ENCODE assay signal across 8 cellular contexts in genomic region chr13:97212540-97213146, GRCh38. TPM values are rescaled to one million over a fixed set of nuclear protein-coding genes. Genes with fewer than 3 reads are reported as not detected.
DNase-seq lines count a peak whose midpoint lies in the region; ATAC-seq and TF ChIP-seq lines count a peak whose summit lies in the region.

No MANE protein-coding gene starts in this region.

- H3K9me3 ChIP-seq in gastrocnemius medialis, result no peaks in the 10 kb centered on the region
- no peaks in the 10 kb centered on the region for H3K9me3 ChIP-seq in T-helper 17 cell (ENCODE audit: control insufficient read depth, low read length, poor library complexity, severe bottlenecking)

- DNase-seq in Caki2 (ENCODE audit: low read depth) (peak; percentile 18), HFFc6 (peak; percentile 49), RPMI7951 (ENCODE audit: low read depth) (peak; percentile 46), fibroblast of the aortic adventitia (ENCODE audit: low read depth) (peak; percentile 66), gastrocnemius medialis (no peak), NCI-H1436 treated with DMSO at 0.1 percent for 48 hours (lab: John Stamatoyannopoulos, UW) (no peak), T-helper 17 cell (no peak)
- no peak for DNase-seq in activated T-helper 1 cell treated with anti-CD3 and anti-CD28 coated beads, Interleukin-12 subunit alpha, Interleukin-12 subunit beta, Interleukin-2, Interleukin-4 antibody, amounts not matched to agents 30 ng/mL and 10 ng/mL and 1 ng/mL, durations not matched to agents 14 hours and 24 hours and 36 hours (ENCODE audit: low spot score)

- ATAC-seq in gastrocnemius medialis (peak; percentile 60 to 69), T-helper 17 cell (no peak)

- H3K4me1 Mint-ChIP-seq in HFFc6 (ENCODE audit: low read depth) (peaks cover 19% of the 10 kb centered on the region), T-helper 17 cell (peaks cover 25% of the 10 kb centered on the region)
- peaks cover 16% of the 10 kb centered on the region for H3K4me1 Mint-ChIP-seq in activated T-helper 1 cell treated with anti-CD3 and anti-CD28 coated beads, Interleukin-12 subunit alpha, Interleukin-12 subunit beta, Interleukin-2, Interleukin-4 antibody, amounts not matched to agents 30 ng/mL and 10 ng/mL and 1 ng/mL, durations not matched to agents 14 hours and 24 hours and 36 hours (ENCODE audit: low read depth)

- H3K36me3 ChIP-seq in gastrocnemius medialis, result no peaks in the 10 kb centered on the region

- H3K4me3 ChIP-seq in fibroblast of the aortic adventitia (ENCODE audit: low read depth, low read length) (no peak overlapping the region), gastrocnemius medialis (no peak overlapping the region)

- H3K9me3 Mint-ChIP-seq in HFFc6, result no peaks in the 10 kb centered on the region
- peaks cover 1% of the 10 kb centered on the region for H3K9me3 Mint-ChIP-seq in activated T-helper 1 cell treated with anti-CD3 and anti-CD28 coated beads, Interleukin-12 subunit alpha, Interleukin-12 subunit beta, Interleukin-2, Interleukin-4 antibody, amounts not matched to agents 30 ng/mL and 10 ng/mL and 1 ng/mL, durations not matched to agents 14 hours and 24 hours and 36 hours

- H3K4me3 Mint-ChIP-seq in HFFc6 (no peak overlapping the region), T-helper 17 cell (no peak overlapping the region)
- no peak overlapping the region for H3K4me3 Mint-ChIP-seq in activated T-helper 1 cell treated with anti-CD3 and anti-CD28 coated beads, Interleukin-12 subunit alpha, Interleukin-12 subunit beta, Interleukin-2, Interleukin-4 antibody, amounts not matched to agents 30 ng/mL and 10 ng/mL and 1 ng/mL, durations not matched to agents 14 hours and 24 hours and 36 hours

- H3K27me3 Mint-ChIP-seq in HFFc6 (ENCODE audit: insufficient read depth), result peaks cover 1% of the 10 kb centered on the region; the same call in 1 of the 2 replicates
- peaks cover 6% of the 10 kb centered on the region for H3K27me3 Mint-ChIP-seq in activated T-helper 1 cell treated with anti-CD3 and anti-CD28 coated beads, Interleukin-12 subunit alpha, Interleukin-12 subunit beta, Interleukin-2, Interleukin-4 antibody, amounts not matched to agents 30 ng/mL and 10 ng/mL and 1 ng/mL, durations not matched to agents 14 hours and 24 hours and 36 hours (ENCODE audit: insufficient read depth)
- H3K27me3 Mint-ChIP-seq in T-helper 17 cell, result no peaks in the 10 kb centered on the region

- H3K27ac Mint-ChIP-seq in HFFc6 (no peak overlapping the region), T-helper 17 cell (no peak overlapping the region)
- no peak overlapping the region for H3K27ac Mint-ChIP-seq in activated T-helper 1 cell treated with anti-CD3 and anti-CD28 coated beads, Interleukin-12 subunit alpha, Interleukin-12 subunit beta, Interleukin-2, Interleukin-4 antibody, amounts not matched to agents 30 ng/mL and 10 ng/mL and 1 ng/mL, durations not matched to agents 14 hours and 24 hours and 36 hours

- peak; percentile 82 for TF ChIP-seq CTCF in HFFc6 (IDR thresholded peaks at IDR 0.05)
- peak; percentile 81 for TF ChIP-seq CTCF in fibroblast of the aortic adventitia (IDR thresholded peaks at IDR 0.05; ENCODE audit: insufficient read depth, low read length)
- peak; percentile 42 to 65 (median 53) for TF ChIP-seq CTCF in gastrocnemius medialis (IDR thresholded peaks at IDR 0.05 in 4 of 5, conservative IDR thresholded peaks at IDR 0.05 in 1 of 5)

- no peak for TF ChIP-seq POLR2A in gastrocnemius medialis (IDR thresholded peaks at IDR 0.05)

- no peaks in the 10 kb centered on the region for H3K4me1 ChIP-seq in gastrocnemius medialis

- intact Hi-C loops in gastrocnemius medialis (cut with DNase I; ENCODE audit: low total_unique reads), result loop anchor here (1.0 kb wide), 1 partner anchor 102 kb away; no protein-coding TSS in a partner anchor
- intact Hi-C loops in activated T-helper 1 cell treated with anti-CD3 and anti-CD28 coated beads, Interleukin-12 subunit alpha, Interleukin-12 subunit beta, Interleukin-2, Interleukin-4 antibody, amounts not matched to agents 30 ng/mL and 10 ng/mL and 1 ng/mL, durations not matched to agents 14 hours and 24 hours and 36 hours (cut with micrococcal nuclease), result no loop called here

- no peaks in the 10 kb centered on the region for H3K36me3 Mint-ChIP-seq in HFFc6 (ENCODE audit: low read depth)
- H3K36me3 Mint-ChIP-seq in activated T-helper 1 cell treated with anti-CD3 and anti-CD28 coated beads, Interleukin-12 subunit alpha, Interleukin-12 subunit beta, Interleukin-2, Interleukin-4 antibody, amounts not matched to agents 30 ng/mL and 10 ng/mL and 1 ng/mL, durations not matched to agents 14 hours and 24 hours and 36 hours (ENCODE audit: low read depth), result no peaks in the 10 kb centered on the region
- H3K36me3 Mint-ChIP-seq in T-helper 17 cell (ENCODE audit: low read depth), result no peaks in the 10 kb centered on the region

- no peaks in the 10 kb centered on the region for H3K27me3 ChIP-seq in gastrocnemius medialis

- no peak overlapping the region for H3K27ac ChIP-seq in gastrocnemius medialis

- in situ Hi-C loops in Caki2 (cut with HindIII; ENCODE audit: low pct_unique_long_range_greater_than_20kb, low sequenced_read_pairs), result no loop called here
- in situ Hi-C loops in gastrocnemius medialis (cut with MboI; ENCODE audit: low sequenced_read_pairs in 4 of 4), result loop anchor here (5.0 to 10.0 kb wide), 4 partner anchors 88 to 145 kb away; no protein-coding TSS in a partner anchor

RNA-seq across cellular contexts. Expression of gene MBNL2, which starts 9.5 kb away (rescaled TPM):
- 9.6 and 14.0 TPM in 2 replicates for total RNA-seq in Caki2 (2014; rRNA removed; shearing (Covaris generic); ENCODE audit: low replicate concordance)
- total RNA-seq in HFFc6 (2021; fragmentation: NEBNext Ultra II Directional; extraction: Animal tissue kit (Norgen Biotek cat#: 25700)), result 100 to 1,000 TPM in 3 of 6 experiments, 10 to 100 TPM in 3; 78.5 to 138 (median 99.8) TPM
- 40.8 and 49.4 TPM in 2 replicates for total RNA-seq in RPMI7951 (2014; rRNA removed; shearing (Covaris generic))
- total RNA-seq in fibroblast of the aortic adventitia (ENCODE audit: low replicate concordance), result 44.3 and 120 TPM in 2 replicates
- total RNA-seq in gastrocnemius medialis, result 10 to 100 TPM; 47.9 to 92.0 (median 71.3) TPM
- 20.7 and 24.2 TPM in 2 replicates for total RNA-seq in activated T-helper 1 cell treated with anti-CD3 and anti-CD28 coated beads, Interleukin-12 subunit alpha, Interleukin-12 subunit beta, Interleukin-2, Interleukin-4 antibody, amounts not matched to agents 30 ng/mL and 10 ng/mL and 1 ng/mL, durations not matched to agents 14 hours and 24 hours and 36 hours
- 10 to 100 TPM; 36.1 to 40.2 TPM for total RNA-seq in T-helper 17 cell

Comparison
In these comparisons a context has a peak if more than half of its experiments do, and no peak if none do; other contexts are left out.
1. DNase-seq: peak in Caki2 (single experiment), HFFc6 (single experiment), RPMI7951 (single experiment) and fibroblast of the aortic adventitia (single experiment); none in gastrocnemius medialis (0 of 2), NCI-H1436 treated with DMSO at 0.1 percent for 48 hours (single experiment), activated T-helper 1 cell treated with anti-CD3 and anti-CD28 coated beads, Interleukin-12 subunit alpha, Interleukin-12 subunit beta, Interleukin-2, Interleukin-4 antibody, amounts not matched to agents 30 ng/mL and 10 ng/mL and 1 ng/mL, durations not matched to agents 14 hours and 24 hours and 36 hours (single experiment) and T-helper 17 cell (0 of 3).
2. Peak in every context shown above with its lines, with median percentiles within 50 percentile points of each other: CTCF ChIP-seq.